Comparison of ENCODE assay signal across 17 cellular contexts in genomic region chr6:90027004-90027403, GRCh38.
A peak's percentile ranks its signal among the peaks of the same experiment; 100 is the strongest.
DNase-seq lines count a peak whose midpoint lies in the region; ATAC-seq lines count a peak whose summit lies in the region.
"Had no signal": no experiment of that assay in that cellular context is flagged by ENCODE, and none has a peak within 500 bp of the region (broad histone marks: within the 10 kb centered on the region; RNA-seq: fewer than 3 reads in every experiment).

No MANE protein-coding gene starts in this region.

- peak overlapping the region; percentile 20 for H3K4me3 Mint-ChIP-seq in activated naive CD8-positive, alpha-beta T cell treated with anti-CD3 and anti-CD28 coated beads, Interleukin-2, amount 50 U/mL, for 24 hours
- no peak overlapping the region for H3K4me3 Mint-ChIP-seq in immature natural killer cell

- H3K9me3 Mint-ChIP-seq in activated naive CD4-positive, alpha-beta T cell treated with anti-CD3 and anti-CD28 coated beads, Interleukin-2, amount 50 U/mL, for 72 hours = no peaks in the 10 kb centered on the region
- peaks cover 6% of the 10 kb centered on the region for H3K9me3 Mint-ChIP-seq in activated naive CD8-positive, alpha-beta T cell treated with anti-CD3 and anti-CD28 coated beads, Interleukin-2, amount 50 U/mL, for 24 hours
- H3K9me3 Mint-ChIP-seq in immature natural killer cell = no peaks in the 10 kb centered on the region

- ATAC-seq in activated naive CD4-positive, alpha-beta T cell treated with anti-CD3 and anti-CD28 coated beads, Interleukin-2, amount 50 U/mL, for 72 hours = no peak
- ATAC-seq in activated naive CD8-positive, alpha-beta T cell treated with anti-CD3 and anti-CD28 coated beads, Interleukin-2, amount 50 U/mL, for 24 hours = no peak

- H3K27me3 Mint-ChIP-seq in activated naive CD8-positive, alpha-beta T cell treated with anti-CD3 and anti-CD28 coated beads, Interleukin-2, amount 50 U/mL, for 24 hours = no peaks in the 10 kb centered on the region
- H3K27me3 Mint-ChIP-seq in immature natural killer cell (ENCODE audit: low read depth in 3 of 3) = no peaks in the 10 kb centered on the region

- H3K4me1 Mint-ChIP-seq in activated naive CD8-positive, alpha-beta T cell treated with anti-CD3 and anti-CD28 coated beads, Interleukin-2, amount 50 U/mL, for 24 hours = peaks cover 97% of the 10 kb centered on the region
- peaks cover 32 to 54% of the 10 kb centered on the region in 2 donors for H3K4me1 Mint-ChIP-seq in immature natural killer cell

- peak; percentile 5 for DNase-seq in NCI-H82 (lab: John Stamatoyannopoulos, UW)
- DNase-seq in NCI-H82 treated with DMSO at 0.1 percent for 48 hours (lab: John Stamatoyannopoulos, UW; ENCODE audit: unreplicated experiment) = no peak
- no peak for DNase-seq in activated naive CD4-positive, alpha-beta T cell treated with anti-CD3 and anti-CD28 coated beads, Interleukin-2, amount 50 U/mL, for 72 hours (ENCODE audit: low spot score in 2 of 2)
- no peak for DNase-seq in activated naive CD4-positive, alpha-beta T cell treated with anti-CD3 and anti-CD28 coated beads, Interleukin-2, amount 50 U/mL, for 16 hours
- DNase-seq in activated naive CD8-positive, alpha-beta T cell treated with anti-CD3 and anti-CD28 coated beads, Interleukin-2, amount 50 U/mL, for 24 hours = no peak
- no peak for DNase-seq in immature natural killer cell
- DNase-seq in hippocampal formation (lab: John Stamatoyannopoulos, UW) = no peak
- no peak for DNase-seq in 8988T
- DNase-seq: GF-D8, HCEC 1CT, MM.1S, NCI-H1092 treated with DMSO at 0.1 percent for 48 hours, NCI-H2081 treated with DMSO at 0.1 percent for 48 hours, NCI-H2227 treated with DMSO at 0.1 percent for 48 hours, NCI-H526, OCI-M1, SHP77 treated with DMSO at 0.1 percent for 48 hours had no signal

- H3K27ac Mint-ChIP-seq in activated naive CD4-positive, alpha-beta T cell treated with anti-CD3 and anti-CD28 coated beads, Interleukin-2, amount 50 U/mL, for 72 hours = peak overlapping the region; percentile 79 to 86
- peak overlapping the region; percentile 93 for H3K27ac Mint-ChIP-seq in activated naive CD8-positive, alpha-beta T cell treated with anti-CD3 and anti-CD28 coated beads, Interleukin-2, amount 50 U/mL, for 24 hours
- peak overlapping the region in 2 of 6 donors; percentile 24 to 65 for H3K27ac Mint-ChIP-seq in immature natural killer cell

- H3K36me3 Mint-ChIP-seq in activated naive CD4-positive, alpha-beta T cell treated with anti-CD3 and anti-CD28 coated beads, Interleukin-2, amount 50 U/mL, for 72 hours = peaks cover 26 to 36% of the 10 kb centered on the region in 2 donors
- peaks cover 72% of the 10 kb centered on the region for H3K36me3 Mint-ChIP-seq in activated naive CD8-positive, alpha-beta T cell treated with anti-CD3 and anti-CD28 coated beads, Interleukin-2, amount 50 U/mL, for 24 hours (ENCODE audit: low read depth)
- peaks cover 0 to 8% (median 0%) of the 10 kb centered on the region in 3 donors for H3K36me3 Mint-ChIP-seq in immature natural killer cell
